Comparison of ENCODE assay signal across 21 cellular contexts in genomic region chr6:27539551-27539950, GRCh38.
"Had no signal": no experiment of that assay in that cellular context is flagged by ENCODE, and none has a peak within 500 bp of the region (broad histone marks: within the 10 kb centered on the region; RNA-seq: fewer than 3 reads in every experiment).

No MANE protein-coding gene starts in this region.

- ATAC-seq: activated CD8-positive, alpha-beta T cell treated with anti-CD3 and anti-CD28 coated beads for 36 hours; activated T-cell treated with anti-CD3 and anti-CD28 coated beads, Interleukin-2, amount 50 U/mL, for 72 hours; body of pancreas had no signal

- H3K36me3 Mint-ChIP-seq: activated naive CD8-positive, alpha-beta T cell treated with anti-CD3 and anti-CD28 coated beads for 36 hours had no signal

- H3K4me3 ChIP-seq: body of pancreas, coronary artery, tibial artery, uterus had no signal

- H3K4me3 Mint-ChIP-seq: activated CD8-positive, alpha-beta T cell treated with anti-CD3 and anti-CD28 coated beads for 36 hours; activated naive CD8-positive, alpha-beta T cell treated with anti-CD3 and anti-CD28 coated beads for 36 hours; central memory CD8-positive, alpha-beta T cell had no signal

- H3K4me1 ChIP-seq: body of pancreas, parathyroid adenoma, uterus had no signal

- H3K27ac ChIP-seq: body of pancreas, coronary artery, neutrophil, parathyroid adenoma, tibial artery, uterus, WERI-Rb-1 had no signal

- H3K36me3 ChIP-seq: neutrophil, tibial artery, uterus, WERI-Rb-1 had no signal

- DNase-seq: activated CD4-positive, alpha-beta T cell treated with anti-CD3 and anti-CD28 coated beads for 4 hours; activated CD8-positive, alpha-beta memory T cell treated with anti-CD3 and anti-CD28 coated beads, Interleukin-2, amount 50 U/mL, for 48 hours; activated CD8-positive, alpha-beta T cell treated with anti-CD3 and anti-CD28 coated beads for 36 hours; activated gamma-delta T cell treated with Interleukin-2 at 50 U/mL for 16 hours; activated naive CD8-positive, alpha-beta T cell treated with anti-CD3 and anti-CD28 coated beads for 36 hours; activated T-cell treated with anti-CD3 and anti-CD28 coated beads, Interleukin-2, amount 50 U/mL, for 72 hours; amygdala; body of pancreas; effector CD4-positive, alpha-beta T cell; foreskin fibroblast; hypothalamus; naive B cell; stimulated activated CD4-positive, alpha-beta T cell treated with anti-CD3 and anti-CD28 coated beads, Interleukin-4, amount 100 ng/mL, for 24 hours; stimulated activated naive CD4-positive, alpha-beta T cell; tibial artery; uterus; WERI-Rb-1 had no signal

- H3K9me3 ChIP-seq: body of pancreas, neutrophil, uterus had no signal

- H3K9me3 Mint-ChIP-seq: activated CD8-positive, alpha-beta T cell treated with anti-CD3 and anti-CD28 coated beads for 36 hours; activated T-cell treated with anti-CD3 and anti-CD28 coated beads, Interleukin-2, amount 50 U/mL, for 72 hours; central memory CD8-positive, alpha-beta T cell had no signal

- H3K27ac Mint-ChIP-seq: activated CD8-positive, alpha-beta T cell treated with anti-CD3 and anti-CD28 coated beads for 36 hours; activated naive CD8-positive, alpha-beta T cell treated with anti-CD3 and anti-CD28 coated beads for 36 hours; activated T-cell treated with anti-CD3 and anti-CD28 coated beads, Interleukin-2, amount 50 U/mL, for 72 hours had no signal

- H3K9ac ChIP-seq: parathyroid adenoma had no signal
